In genomic region chr5:68730220-68731010, GRCh38 we compare ENCODE assay signal across 9 cellular contexts.
DNase-seq lines count a peak whose midpoint lies in the region; ATAC-seq lines count a peak whose summit lies in the region.
"Had no signal": no experiment of that assay in that cellular context is flagged by ENCODE, and none has a peak within 500 bp of the region (broad histone marks: within the 10 kb centered on the region; RNA-seq: fewer than 3 reads in every experiment).

No MANE protein-coding gene starts in this region.

- H3K27me3 ChIP-seq in skeletal muscle satellite cell (ENCODE audit: control insufficient read depth, insufficient read depth, low read length), result no peaks in the 10 kb centered on the region
- H3K27me3 ChIP-seq in CD4-positive, alpha-beta memory T cell (ENCODE audit: insufficient read depth, low read length), result no peaks in the 10 kb centered on the region

- no peak overlapping the region for H3K4me3 Mint-ChIP-seq in CD4-positive, alpha-beta memory T cell
- H3K4me3 Mint-ChIP-seq: activated B cell treated with CpG ODN at 0.5 μM for 24 hours had no signal

- H3K9me3 Mint-ChIP-seq in CD4-positive, alpha-beta memory T cell, result peaks cover 0 to 4% (median 0%) of the 10 kb centered on the region in 8 donors
- H3K9me3 Mint-ChIP-seq: activated B cell treated with CpG ODN at 0.5 μM for 24 hours had no signal

- H3K4me1 Mint-ChIP-seq in CD4-positive, alpha-beta memory T cell, result peaks cover 0 to 5% (median 2%) of the 10 kb centered on the region in 4 donors

- peak overlapping the region; percentile 45 for H3K4me2 ChIP-seq in skeletal muscle satellite cell (ENCODE audit: low read length)

- no peak overlapping the region for H3K27ac Mint-ChIP-seq in CD4-positive, alpha-beta memory T cell
- H3K27ac Mint-ChIP-seq: activated B cell treated with CpG ODN at 0.5 μM for 24 hours had no signal

- H3K4me3 ChIP-seq in skeletal muscle satellite cell (ENCODE audit: low read length), result no peak overlapping the region
- H3K4me3 ChIP-seq in CD4-positive, alpha-beta memory T cell (ENCODE audit: low read length in 2 of 2), result no peak overlapping the region

- no peaks in the 10 kb centered on the region for H3K36me3 ChIP-seq in skeletal muscle satellite cell (ENCODE audit: insufficient read depth, low read length)
- no peaks in the 10 kb centered on the region for H3K36me3 ChIP-seq in CD4-positive, alpha-beta memory T cell (ENCODE audit: insufficient read depth, low read length)

- CTCF ChIA-PET in CD4-positive, alpha-beta memory T cell (lab: Charles Lee; ENCODE audit: partially characterized antibody), result no interaction called here

- intact Hi-C loops in left cardiac atrium (cut with DNase I), result loop anchor here in 1 of 2 donors (10.0 kb wide), 1 partner anchor 234 kb away; no protein-coding TSS in a partner anchor
- intact Hi-C loops in CD4-positive, alpha-beta memory T cell (cut with micrococcal nuclease), result no loop called here

- no peak overlapping the region for H3K9ac ChIP-seq in skeletal muscle satellite cell (ENCODE audit: low read depth, low read length)

- H3K27me3 Mint-ChIP-seq in CD4-positive, alpha-beta memory T cell, result peaks cover 0 to 2% of the 10 kb centered on the region in 2 donors

- H3K36me3 Mint-ChIP-seq in CD4-positive, alpha-beta memory T cell, result no peaks in the 10 kb centered on the region

- no peak overlapping the region for H3K27ac ChIP-seq in CD4-positive, alpha-beta memory T cell (ENCODE audit: low read depth, low read length)

- POLR2A ChIA-PET in CD4-positive, alpha-beta memory T cell (lab: Charles Lee; ENCODE audit: partially characterized antibody), result interaction anchor here (0.6 kb wide), 1 partner anchor 14 kb away, joined by 3 read pairs; no protein-coding TSS in a partner anchor

- peaks cover 11% of the 10 kb centered on the region for H3K4me1 ChIP-seq in skeletal muscle satellite cell (ENCODE audit: control insufficient read depth, insufficient read depth, low read length)
- H3K4me1 ChIP-seq in CD4-positive, alpha-beta memory T cell (ENCODE audit: insufficient read depth, low read length), result no peaks in the 10 kb centered on the region

- peak; percentile 4 for DNase-seq in HS-27A (ENCODE audit: low read depth)
- DNase-seq in amniotic stem cell (lab: John Stamatoyannopoulos, UW), result peak; percentile 78
- peak; percentile 36 for DNase-seq in left cardiac atrium
- no peak for DNase-seq in CD4-positive, alpha-beta memory T cell
- DNase-seq in DMS153 treated with DMSO at 0.1 percent for 48 hours (lab: John Stamatoyannopoulos, UW; ENCODE audit: unreplicated experiment), result no peak
- DNase-seq in stimulated activated CD4-positive, alpha-beta T cell treated with anti-CD3 and anti-CD28 coated beads, Interleukin-1b, Interleukin-23, amount 100 ng/mL, for 48 hours, result no peak
- DNase-seq: activated B cell treated with CpG ODN at 0.5 μM for 24 hours had no signal

- peak; percentile 95 to 96 for ATAC-seq in left cardiac atrium
- no peak for ATAC-seq in GM21367 (IDR thresholded peaks at IDR 0.05; ENCODE audit: unreplicated experiment)

- no peaks in the 10 kb centered on the region for H3K9me3 ChIP-seq in skeletal muscle satellite cell (replicated peaks; ENCODE audit: low read length)
- no peaks in the 10 kb centered on the region for H3K9me3 ChIP-seq in CD4-positive, alpha-beta memory T cell (ENCODE audit: control insufficient read depth in 1 of 2, low read length in 2 of 2)

Comparison
In these comparisons a context has a peak if more than half of its experiments do, and no peak if none do; other contexts are left out.
1. DNase-seq: peak in HS-27A (single experiment), amniotic stem cell (single experiment) and left cardiac atrium (single experiment); none in CD4-positive, alpha-beta memory T cell (0 of 5), DMS153 treated with DMSO at 0.1 percent for 48 hours (single experiment) and stimulated activated CD4-positive, alpha-beta T cell treated with anti-CD3 and anti-CD28 coated beads, Interleukin-1b, Interleukin-23, amount 100 ng/mL, for 48 hours (single experiment).